26 cellular contexts compared by ENCODE assay signal in genomic region chr3:14268897-14269296, GRCh38.
DNase-seq lines count a peak whose midpoint lies in the region; ATAC-seq, FAIRE-seq and TF ChIP-seq lines count a peak whose summit lies in the region.
"Had no signal": no experiment of that assay in that cellular context is flagged by ENCODE, and none has a peak within 500 bp of the region (broad histone marks: within the 10 kb centered on the region; RNA-seq: fewer than 3 reads in every experiment).

No MANE protein-coding gene starts in this region.

- H3K9me3 ChIP-seq in Panc1 (ENCODE audit: control insufficient read depth, insufficient read depth, low read depth, low read length): no peaks in the 10 kb centered on the region
- H3K9me3 ChIP-seq in mesenchymal stem cell (ENCODE audit: control insufficient read depth, low read length): no peaks in the 10 kb centered on the region
- H3K9me3 ChIP-seq: BE2C, BLaER1 had no signal

- H3K23ac ChIP-seq in mesenchymal stem cell (ENCODE audit: low read length in 2 of 2): no peak overlapping the region

- no peak overlapping the region for H3K4me2 ChIP-seq in mesenchymal stem cell (ENCODE audit: low read length, poor library complexity, severe bottlenecking)
- H3K4me2 ChIP-seq: BLaER1 had no signal

- in situ Hi-C loops in Panc1 (cut with HindIII; ENCODE audit: low pct_unique_long_range_greater_than_20kb, low sequenced_read_pairs): no loop called here
- in situ Hi-C loops in KBM-7 (cut with MboI; ENCODE audit: low pct_unique_long_range_greater_than_20kb, low sequenced_read_pairs): loop anchor here (10.0 kb wide), 1 partner anchor 196 kb away; no protein-coding TSS in a partner anchor

- H3K79me1 ChIP-seq in mesenchymal stem cell (replicated peaks; ENCODE audit: low read length, poor library complexity, severe bottlenecking): no peaks in the 10 kb centered on the region

- no peak overlapping the region for H3K9ac ChIP-seq in mesenchymal stem cell (ENCODE audit: low read length)
- H3K9ac ChIP-seq: BLaER1 had no signal

- H2BK15ac ChIP-seq in mesenchymal stem cell (ENCODE audit: low read depth, poor library complexity, severe bottlenecking): no peak overlapping the region

- no peak overlapping the region for H2AFZ ChIP-seq in mesenchymal stem cell (ENCODE audit: low read depth, low read length)

- no peak for ATAC-seq in Panc1
- ATAC-seq in HG02884 (IDR thresholded peaks at IDR 0.05; ENCODE audit: unreplicated experiment): no peak
- no peak for ATAC-seq in esophagus mucosa
- ATAC-seq: GM12878 had no signal

- WGBS in mesenchymal stem cell: 100% methylated on average over 1 of the region's 1 CpG

- no peak overlapping the region for H3K4me3 ChIP-seq in Panc1 (ENCODE audit: low read depth in 2 of 2, low read length in 2 of 2)
- no peak overlapping the region for H3K4me3 ChIP-seq in mesenchymal stem cell (ENCODE audit: insufficient read depth in 1 of 2, low read depth in 1 of 2, low read length in 2 of 2)
- H3K4me3 ChIP-seq: BLaER1, GM12878 had no signal

- no peak overlapping the region for H4K91ac ChIP-seq in mesenchymal stem cell (ENCODE audit: low read length)

- H2AK5ac ChIP-seq in mesenchymal stem cell (ENCODE audit: low read length, severe bottlenecking): peak overlapping the region; percentile 52

- H3K18ac ChIP-seq in mesenchymal stem cell (ENCODE audit: low read depth in 1 of 2, low read length in 2 of 2): no peak overlapping the region

- TF ChIP-seq CTCF in Panc1 (IDR thresholded peaks at IDR 0.05): no peak

- H2BK12ac ChIP-seq in mesenchymal stem cell (ENCODE audit: low read length in 2 of 2): no peak overlapping the region

- no peak for FAIRE-seq in GM19239 (lab: Jason Lieb, UNC)
- FAIRE-seq: A204.1, GM12878, GM12892, GM18507 had no signal

- no peak overlapping the region for H2BK5ac ChIP-seq in mesenchymal stem cell (ENCODE audit: low read depth, low read length, poor library complexity, severe bottlenecking)

- no peaks in the 10 kb centered on the region for H3K27me3 ChIP-seq in Panc1 (ENCODE audit: control insufficient read depth, insufficient read depth, low read length)
- H3K27me3 ChIP-seq in mesenchymal stem cell (ENCODE audit: control insufficient read depth in 1 of 2, insufficient read depth in 1 of 2, low read length in 2 of 2): peaks cover 0 to 31% of the 10 kb centered on the region in 2 experiments
- H3K27me3 ChIP-seq: BE2C, BLaER1 had no signal

- no TSS peak for BruUV-seq in Panc1 (replicated peaks; lab: Mats Ljungman, UMichigan)

- peaks cover 42% of the 10 kb centered on the region for H3K4me1 ChIP-seq in Panc1 (ENCODE audit: control insufficient read depth, insufficient read depth, low read length)
- H3K4me1 ChIP-seq in mesenchymal stem cell (ENCODE audit: control insufficient read depth, insufficient read depth, low read depth, low read length): peaks cover 29% of the 10 kb centered on the region
- H3K4me1 ChIP-seq: BE2C, BLaER1 had no signal

- no peak overlapping the region for H4K8ac ChIP-seq in mesenchymal stem cell (ENCODE audit: low read length)

- no peak for DNase-seq in Panc1 (ENCODE audit: low read depth, low spot score)
- no peak for DNase-seq in caudate nucleus (lab: John Stamatoyannopoulos, UW)
- no peak for DNase-seq in mesenchymal stem cell
- no peak for DNase-seq in KBM-7
- DNase-seq in GM19239 (ENCODE audit: insufficient read length, low spot score): no peak
- DNase-seq: 8988T; ACHN; BE2C; C1 segment of cervical spinal cord; CD4-positive, alpha-beta memory T cell; CD4-positive, CD25-positive, alpha-beta regulatory T cell; CD8-positive, alpha-beta memory T cell; COR-L47; DMS 273 treated with DMSO at 0.1 percent for 48 hours; DMS153; DMS79; DND-41; EL; GDM1 had no signal

- H3K4ac ChIP-seq in mesenchymal stem cell (ENCODE audit: low read depth in 1 of 2, low read length in 2 of 2): no peak overlapping the region

- CTCF ChIA-PET in Panc1 (lab: Charles Lee): no interaction called here

- no peak overlapping the region for H3K14ac ChIP-seq in mesenchymal stem cell (ENCODE audit: low read length in 2 of 2)

- H3K27ac ChIP-seq in Panc1 (ENCODE audit: low read length) (peak overlapping the region; percentile 76; the same call in 1 of the 2 replicates), caudate nucleus (ENCODE audit: low read depth, low read length) (peak overlapping the region; percentile 70), mesenchymal stem cell (ENCODE audit: low read length, poor library complexity, severe bottlenecking) (no peak overlapping the region)
- H3K27ac ChIP-seq: BLaER1 had no signal

- intact Hi-C loops in Panc1 (cut with micrococcal nuclease; ENCODE audit: unreplicated experiment): no loop called here

- H3K36me3 ChIP-seq in Panc1 (ENCODE audit: control insufficient read depth, insufficient read depth, low read length) (no peaks in the 10 kb centered on the region), mesenchymal stem cell (ENCODE audit: control insufficient read depth in 1 of 2, insufficient read depth in 2 of 2, low read depth in 1 of 2, low read length in 2 of 2) (no peaks in the 10 kb centered on the region)
- H3K36me3 ChIP-seq: BE2C, BLaER1 had no signal

- POLR2A ChIA-PET in Panc1 (lab: Charles Lee): no interaction called here

- H2BK120ac ChIP-seq in mesenchymal stem cell (ENCODE audit: low read depth, low read length): no peak overlapping the region
